In genomic region chr5:17132444-17133083, GRCh38 we compare ENCODE assay signal across 8 cellular contexts.
DNase-seq lines count a peak whose midpoint lies in the region; ATAC-seq, FAIRE-seq and TF ChIP-seq lines count a peak whose summit lies in the region.

No MANE protein-coding gene starts in this region.

- no peak for TF ChIP-seq POLR2A in GM18505 (IDR thresholded peaks at IDR 0.05; ENCODE audit: borderline replicate concordance, extremely low read depth, insufficient read depth, insufficient read length)

- H3K36me3 ChIP-seq in smooth muscle cell (ENCODE audit: low read depth): no peaks in the 10 kb centered on the region
- no peaks in the 10 kb centered on the region for H3K36me3 ChIP-seq in aorta (ENCODE audit: control insufficient read depth in 1 of 2, insufficient read depth in 2 of 2, low read length in 1 of 2)

- H4K20me1 ChIP-seq in smooth muscle cell (ENCODE audit: low read depth): no peaks in the 10 kb centered on the region

- no peaks in the 10 kb centered on the region for H3K4me1 ChIP-seq in smooth muscle cell (ENCODE audit: low read depth)
- H3K4me1 ChIP-seq in aorta (ENCODE audit: control insufficient read depth in 1 of 2, insufficient read depth in 2 of 2, low read length in 2 of 2): peaks cover 2 to 5% of the 10 kb centered on the region in 2 donors

- no peak overlapping the region for H3K4me2 ChIP-seq in smooth muscle cell

- H3K9ac ChIP-seq in smooth muscle cell (ENCODE audit: low read depth): no peak overlapping the region

- peak overlapping the region; percentile 15 for H2AFZ ChIP-seq in smooth muscle cell (ENCODE audit: low read depth)

- intact Hi-C loops in aorta (cut with DNase I): loop anchor here (5.0 to 10.0 kb wide), 3 partner anchors 55 to 340 kb away; partner anchors contain the start of gene MYO10 (in 1 of the 2)

- H3K4me3 ChIP-seq in HL-60 (replicated peaks; ENCODE audit: insufficient read depth, low read length) (no peak overlapping the region), smooth muscle cell (no peak overlapping the region), aorta (ENCODE audit: low read length in 2 of 2) (no peak overlapping the region)

- 40% methylated on average over 4 of the region's 4 CpGs for WGBS in smooth muscle cell (ENCODE audit: low lambda C conversion rate)
- WGBS in aorta, 2 donors: 50 to 55% methylated on average over 4 of the region's 4 CpGs

- FAIRE-seq in RCC 7860 (lab: Jason Lieb, UNC): peak; percentile 78

- H3K27ac ChIP-seq in HL-60 (replicated peaks) (no peak overlapping the region), smooth muscle cell (ENCODE audit: low read depth) (no peak overlapping the region), aorta (ENCODE audit: low read depth in 1 of 2, low read length in 2 of 2) (no peak overlapping the region)

- no peaks in the 10 kb centered on the region for H3F3A ChIP-seq in smooth muscle cell (ENCODE audit: low read depth)

- TF ChIP-seq CTCF in HL-60 (IDR thresholded peaks at IDR 0.05; ENCODE audit: insufficient read depth, low read length) (peak; percentile 34), smooth muscle cell (IDR thresholded peaks at IDR 0.05; ENCODE audit: borderline replicate concordance, insufficient read depth, poor library complexity, severe bottlenecking) (peak; percentile 70)

- H3K27me3 ChIP-seq in HL-60 (ENCODE audit: insufficient read depth, poor library complexity, severe bottlenecking) (no peaks in the 10 kb centered on the region), smooth muscle cell (ENCODE audit: low read depth) (no peaks in the 10 kb centered on the region), aorta (ENCODE audit: control insufficient read depth in 1 of 2, insufficient read depth in 2 of 2, low read length in 1 of 2) (no peaks in the 10 kb centered on the region)

- peak; percentile 53 for ATAC-seq in GM18505 (IDR thresholded peaks at IDR 0.05; ENCODE audit: unreplicated experiment)
- ATAC-seq in aorta (ENCODE audit: low FRiP score): no peak

- H3K9me3 ChIP-seq in smooth muscle cell (replicated peaks; ENCODE audit: low read depth): no peaks in the 10 kb centered on the region
- no peaks in the 10 kb centered on the region for H3K9me3 ChIP-seq in aorta (ENCODE audit: control insufficient read depth, low read length)

- DNase-seq in AG08396 (ENCODE audit: low spot score) (peak; percentile 69), HL-60 (ENCODE audit: low read depth in 1 of 2, low spot score in 1 of 2) (peak in 1 of 2 experiments; percentile 33), RCC 7860 (ENCODE audit: low spot score) (peak; percentile 59), fibroblast of peridontal ligament (ENCODE audit: extremely low read depth) (peak; percentile 82), smooth muscle cell (lab: John Stamatoyannopoulos, UW; ENCODE audit: unreplicated experiment) (no peak), aorta (no peak)
- DNase-seq in activated CD4-positive, CD25-positive, alpha-beta regulatory T cell treated with anti-CD3 and anti-CD28 coated beads, Interleukin-2, amount 50 U/mL, for 72 hours: no peak

- no peaks in the 10 kb centered on the region for H3K79me2 ChIP-seq in smooth muscle cell (ENCODE audit: low read depth)

Comparison
In these comparisons a context has a peak if more than half of its experiments do, and no peak if none do; other contexts are left out.
1. DNase-seq: peak in AG08396 (single experiment), RCC 7860 (single experiment) and fibroblast of peridontal ligament (single experiment); none in smooth muscle cell (single experiment), aorta (0 of 2) and activated CD4-positive, CD25-positive, alpha-beta regulatory T cell treated with anti-CD3 and anti-CD28 coated beads, Interleukin-2, amount 50 U/mL, for 72 hours (single experiment).